2 cellular contexts compared by ENCODE assay signal in genomic region chr5:5418764-5419163, GRCh38.
TF ChIP-seq lines count a peak whose summit lies in the region.

No MANE protein-coding gene starts in this region.

TF ChIP-seq in GM12878, 131 proteins besides CTCF, POLR2A, EP300 and RAD21:
- TF ChIP-seq BHLHE40 (IDR thresholded peaks at IDR 0.05; ENCODE audit: borderline replicate concordance in 1 of 2, low read depth in 2 of 2, low read length in 1 of 2) (no peak), TCF12 (IDR thresholded peaks at IDR 0.05; ENCODE audit: low read depth, low read length) (peak; percentile 52; the same call in 1 of the 2 replicates)

TF ChIP-seq in HepG2, 621 proteins besides CTCF, POLR2A, EP300 and RAD21:
- TF ChIP-seq SOX5 (CRISPR knock-in tag; IDR thresholded peaks at IDR 0.05; ENCODE audit: borderline replicate concordance) (no peak), ETV6 (CRISPR knock-in tag; conservative IDR thresholded peaks at IDR 0.05) (no peak), ZNF251 (CRISPR knock-in tag; IDR thresholded peaks at IDR 0.05) (no peak), KAT8 (CRISPR knock-in tag; IDR thresholded peaks at IDR 0.05) (no peak), ZNF44 (CRISPR knock-in tag; IDR thresholded peaks at IDR 0.05) (no peak), ZNF510 (CRISPR knock-in tag; IDR thresholded peaks at IDR 0.05; ENCODE audit: low read depth) (no peak), NCOA5 (CRISPR knock-in tag; IDR thresholded peaks at IDR 0.05) (no peak), ZNF616 (CRISPR knock-in tag; IDR thresholded peaks at IDR 0.05; ENCODE audit: low read depth) (no peak), HOMEZ (CRISPR knock-in tag; IDR thresholded peaks at IDR 0.05; ENCODE audit: low read depth) (no peak)
TF ChIP-seq in HepG2: peak in this region for 0.
